Comparison of ENCODE assay signal across 19 cellular contexts in genomic region chr3:177065285-177066028, GRCh38.
A peak's percentile ranks its signal among the peaks of the same experiment; 100 is the strongest.
DNase-seq lines count a peak whose midpoint lies in the region; ATAC-seq and TF ChIP-seq lines count a peak whose summit lies in the region.
"Had no signal": no experiment of that assay in that cellular context is flagged by ENCODE, and none has a peak within 500 bp of the region (broad histone marks: within the 10 kb centered on the region; RNA-seq: fewer than 3 reads in every experiment).

No MANE protein-coding gene starts in this region.

- H3K36me3 ChIP-seq in mammary epithelial cell (ENCODE audit: insufficient read depth, low read length) (no peaks in the 10 kb centered on the region), mesenchymal stem cell (ENCODE audit: control insufficient read depth in 1 of 2, insufficient read depth in 2 of 2, low read depth in 1 of 2, low read length in 2 of 2) (peaks cover 0 to 3% of the 10 kb centered on the region in 2 experiments), thyroid gland (no peaks in the 10 kb centered on the region), SK-N-SH (replicated peaks in 1 of 2; ENCODE audit: control insufficient read depth in 1 of 2, insufficient read depth in 2 of 2, low read length in 1 of 2) (peaks cover 8 to 26% of the 10 kb centered on the region in 2 experiments)

- H2AFZ ChIP-seq in mammary epithelial cell (ENCODE audit: low read depth, low read length): no peak overlapping the region
- no peak overlapping the region for H2AFZ ChIP-seq in mesenchymal stem cell (ENCODE audit: low read depth, low read length)
- no peak overlapping the region for H2AFZ ChIP-seq in SK-N-SH (ENCODE audit: low read depth)

- no peak overlapping the region for H3K4me3 ChIP-seq in mammary epithelial cell (replicated peaks in 1 of 3; ENCODE audit: insufficient read depth in 1 of 3, low read depth in 2 of 3, low read length in 3 of 3)
- H3K4me3 ChIP-seq in mesenchymal stem cell (ENCODE audit: insufficient read depth in 1 of 2, low read depth in 1 of 2, low read length in 2 of 2): no peak overlapping the region
- no peak overlapping the region for H3K4me3 ChIP-seq in thyroid gland (replicated peaks in 1 of 3)
- no peak overlapping the region for H3K4me3 ChIP-seq in SK-N-SH (ENCODE audit: low read depth in 2 of 2, low read length in 1 of 2)

- no peak overlapping the region for H3K9ac ChIP-seq in mammary epithelial cell (ENCODE audit: insufficient read depth, low read length)
- no peak overlapping the region for H3K9ac ChIP-seq in mesenchymal stem cell (ENCODE audit: low read length)
- no peak overlapping the region for H3K9ac ChIP-seq in SK-N-SH
- H3K9ac ChIP-seq: KMS-11 had no signal

- no peak overlapping the region for H3K23ac ChIP-seq in mesenchymal stem cell (ENCODE audit: low read length in 2 of 2)

- BruUV-seq in MCF 10A (replicated peaks; lab: Mats Ljungman, UMichigan) (no TSS peak), mammary epithelial cell (replicated peaks; lab: Mats Ljungman, UMichigan) (no TSS peak)

- H3K18ac ChIP-seq in mesenchymal stem cell (ENCODE audit: low read depth in 1 of 2, low read length in 2 of 2): no peak overlapping the region

- TF ChIP-seq EP300 in SK-N-SH (IDR thresholded peaks at IDR 0.05; ENCODE audit: borderline replicate concordance in 1 of 2, low read depth in 1 of 2, low read length in 1 of 2): no peak

- TF ChIP-seq POLR2A in thyroid gland (IDR thresholded peaks at IDR 0.05): no peak

- POLR2A ChIA-PET in MCF 10A (lab: Yijun Ruan, JAX): interaction anchor here (1.6 to 2.1 kb wide), 2 partner anchors 43 to 130 kb away, joined by 3 to 7 read pairs; no protein-coding TSS in a partner anchor
- POLR2A ChIA-PET in activated B cell treated with CpG ODN at 0.5 μM for 24 hours (lab: Charles Lee): no interaction called here
- POLR2A ChIA-PET in SK-N-SH (lab: Yijun Ruan, JAX): no interaction called here

- TF ChIP-seq CTCF in MCF 10A (IDR thresholded peaks at IDR 0.05; ENCODE audit: unreplicated experiment) (no peak), mammary epithelial cell (conservative IDR thresholded peaks at IDR 0.05 in 1 of 2, IDR thresholded peaks at IDR 0.05 in 1 of 2; ENCODE audit: extremely low read depth in 1 of 2, insufficient read depth in 1 of 2, low read depth in 1 of 2, low read length in 2 of 2) (no peak), activated B cell treated with CpG ODN at 0.5 μM for 24 hours (IDR thresholded peaks at IDR 0.05) (no peak), thyroid gland (IDR thresholded peaks at IDR 0.05) (no peak), SK-N-SH (IDR thresholded peaks at IDR 0.05) (no peak)

- CTCF ChIA-PET in MCF 10A (lab: Yijun Ruan, JAX) (no interaction called here), mammary epithelial cell (lab: Charles Lee; ENCODE audit: low non-redundant PET) (no interaction called here), activated B cell treated with CpG ODN at 0.5 μM for 24 hours (lab: Charles Lee) (no interaction called here), SK-N-SH (lab: Yijun Ruan, JAX) (interaction anchor here (0.6 to 0.9 kb wide), 2 partner anchors 15 to 49 kb away, joined by 3 read pairs; no protein-coding TSS in a partner anchor)

- H3K4me3 Mint-ChIP-seq in MCF 10A (ENCODE audit: unreplicated experiment) (no peak overlapping the region), activated B cell treated with CpG ODN at 0.5 μM for 24 hours (no peak overlapping the region)
- H3K4me3 Mint-ChIP-seq: B cell, H9 had no signal

- no peak overlapping the region for H2BK12ac ChIP-seq in mesenchymal stem cell (ENCODE audit: low read length in 2 of 2)

- no peak for TF ChIP-seq RAD21 in SK-N-SH (IDR thresholded peaks at IDR 0.05; ENCODE audit: low read length)

- H3K4me1 ChIP-seq in mammary epithelial cell (ENCODE audit: insufficient read depth, low read length): no peaks in the 10 kb centered on the region
- no peaks in the 10 kb centered on the region for H3K4me1 ChIP-seq in mesenchymal stem cell (ENCODE audit: control insufficient read depth, insufficient read depth, low read depth, low read length)
- peaks cover 13 to 44% of the 10 kb centered on the region in 2 donors for H3K4me1 ChIP-seq in thyroid gland
- peaks cover 0 to 30% of the 10 kb centered on the region in 2 experiments; a peak in 2 of 4 replicates for H3K4me1 ChIP-seq in SK-N-SH (ENCODE audit: control insufficient read depth in 1 of 2, insufficient read depth in 2 of 2, low read depth in 1 of 2, low read length in 1 of 2)

- H3K9me3 Mint-ChIP-seq in MCF 10A (ENCODE audit: unreplicated experiment) (no peaks in the 10 kb centered on the region), activated B cell treated with CpG ODN at 0.5 μM for 24 hours (no peaks in the 10 kb centered on the region)
- H3K9me3 Mint-ChIP-seq: H9 had no signal

- no peaks in the 10 kb centered on the region for H3K9me2 ChIP-seq in SK-N-SH

- H3K79me2 ChIP-seq in mammary epithelial cell (ENCODE audit: insufficient read depth, low read length) (peaks cover 91% of the 10 kb centered on the region), SK-N-SH (ENCODE audit: insufficient read depth) (peaks cover 82% of the 10 kb centered on the region)

- dilution Hi-C loops in mammary epithelial cell (cut with HindIII; ENCODE audit: low sequenced_read_pairs): no loop called here

- H4K91ac ChIP-seq in mesenchymal stem cell (ENCODE audit: low read length): no peak overlapping the region

- in situ Hi-C loops in mammary epithelial cell (cut with MboI; ENCODE audit: low sequenced_read_pairs in 2 of 2): loop anchor here in 1 of 2 donors (25.0 kb wide), 1 partner anchor 722 kb away; no protein-coding TSS in a partner anchor

- no peaks in the 10 kb centered on the region for H3F3A ChIP-seq in SK-N-SH (replicated peaks; ENCODE audit: insufficient read depth)

- peaks cover 9% of the 10 kb centered on the region for H3K79me1 ChIP-seq in mesenchymal stem cell (replicated peaks; ENCODE audit: low read length, poor library complexity, severe bottlenecking)

- WGBS in mammary epithelial cell (ENCODE audit: low coverage, missing lambda C conversion rate): 95% methylated on average over 3 of the region's 3 CpGs
- WGBS in mesenchymal stem cell: no CpG with 5 or more reads among the region's 3 CpGs
- 83 to 88% methylated on average over 3 of the region's 3 CpGs for WGBS in thyroid gland, 2 donors
- 93% methylated on average over 3 of the region's 3 CpGs for whole genome bisulfite sequencing in SK-N-SH (ENCODE audit: low lambda C conversion rate)

- no peak overlapping the region for H2BK15ac ChIP-seq in mesenchymal stem cell (ENCODE audit: low read depth, poor library complexity, severe bottlenecking)

- H3K27me3 Mint-ChIP-seq in MCF 10A (ENCODE audit: insufficient read depth, unreplicated experiment) (no peaks in the 10 kb centered on the region), activated B cell treated with CpG ODN at 0.5 μM for 24 hours (no peaks in the 10 kb centered on the region)
- H3K27me3 Mint-ChIP-seq: B cell had no signal

- H4K20me1 ChIP-seq in mammary epithelial cell (ENCODE audit: insufficient read depth, low read length) (no peaks in the 10 kb centered on the region), SK-N-SH (ENCODE audit: insufficient read depth) (peaks cover 63% of the 10 kb centered on the region)

- H3K27me3 ChIP-seq in mammary epithelial cell (ENCODE audit: insufficient read depth, low read length): no peaks in the 10 kb centered on the region
- H3K27me3 ChIP-seq in mesenchymal stem cell (ENCODE audit: control insufficient read depth in 1 of 2, insufficient read depth in 1 of 2, low read length in 2 of 2): no peaks in the 10 kb centered on the region
- H3K27me3 ChIP-seq in thyroid gland: no peaks in the 10 kb centered on the region
- H3K27me3 ChIP-seq in SK-N-SH (ENCODE audit: insufficient read depth): no peaks in the 10 kb centered on the region

- H3K4me2 ChIP-seq in mammary epithelial cell (ENCODE audit: insufficient read depth, low read depth, low read length) (no peak overlapping the region), mesenchymal stem cell (ENCODE audit: low read length, poor library complexity, severe bottlenecking) (no peak overlapping the region), SK-N-SH (no peak overlapping the region)
- H3K4me2 ChIP-seq: KMS-11 had no signal

- H3K27ac ChIP-seq in mammary epithelial cell (ENCODE audit: insufficient read depth, low read depth, low read length) (no peak overlapping the region), mesenchymal stem cell (ENCODE audit: low read length, poor library complexity, severe bottlenecking) (no peak overlapping the region), thyroid gland (no peak overlapping the region), SK-N-SH (ENCODE audit: low read depth in 2 of 2, low read length in 1 of 2) (no peak overlapping the region)
- H3K27ac ChIP-seq: KMS-11 had no signal

- H2BK5ac ChIP-seq in mesenchymal stem cell (ENCODE audit: low read depth, low read length, poor library complexity, severe bottlenecking): no peak overlapping the region

- H3K9me3 ChIP-seq in mammary epithelial cell (replicated peaks; ENCODE audit: insufficient read depth, low read length) (no peaks in the 10 kb centered on the region), mesenchymal stem cell (ENCODE audit: control insufficient read depth, low read length) (no peaks in the 10 kb centered on the region), thyroid gland (no peaks in the 10 kb centered on the region), SK-N-SH (no peaks in the 10 kb centered on the region)

- H3K27ac Mint-ChIP-seq in MCF 10A (ENCODE audit: low read depth, unreplicated experiment) (no peak overlapping the region), activated B cell treated with CpG ODN at 0.5 μM for 24 hours (peak overlapping the region; percentile 10)
- H3K27ac Mint-ChIP-seq: B cell had no signal

- H3K14ac ChIP-seq in mesenchymal stem cell (ENCODE audit: low read length in 2 of 2): no peak overlapping the region

- peaks cover 10% of the 10 kb centered on the region for H3K36me3 Mint-ChIP-seq in MCF 10A (ENCODE audit: insufficient read depth, unreplicated experiment)
- peaks cover 44% of the 10 kb centered on the region for H3K36me3 Mint-ChIP-seq in activated B cell treated with CpG ODN at 0.5 μM for 24 hours (ENCODE audit: low read depth)

- no peak overlapping the region for H2AK5ac ChIP-seq in mesenchymal stem cell (ENCODE audit: low read length, severe bottlenecking)

- no peak for ATAC-seq in activated B cell treated with CpG ODN at 0.5 μM for 24 hours (ENCODE audit: low read depth)

- peak; percentile 54 for DNase-seq in MCF 10A (ENCODE audit: unreplicated experiment)
- DNase-seq in mammary epithelial cell: no peak
- DNase-seq in activated B cell treated with CpG ODN at 0.5 μM for 24 hours: no peak
- DNase-seq in fibroblast of gingiva (ENCODE audit: low read depth): peak; percentile 32
- DNase-seq in mesenchymal stem cell: peak; percentile 28
- no peak for DNase-seq in thyroid gland
- no peak for DNase-seq in SK-N-SH
- no peak for DNase-seq in NK-92 (lab: John Stamatoyannopoulos, UW; ENCODE audit: unreplicated experiment)
- DNase-seq: 8988T, COR-L47, GF-D8, H9, NCI-H1417 treated with DMSO at 0.1 percent for 48 hours, NCI-H187 treated with DMSO at 0.1 percent for 48 hours, NCI-H2227 treated with DMSO at 0.1 percent for 48 hours, NCI-H524, NCI-H82 had no signal

- H3K4ac ChIP-seq in mesenchymal stem cell (ENCODE audit: low read depth in 1 of 2, low read length in 2 of 2): no peak overlapping the region

- peaks cover 35% of the 10 kb centered on the region for H3K4me1 Mint-ChIP-seq in MCF 10A (ENCODE audit: insufficient read depth, unreplicated experiment)
- H3K4me1 Mint-ChIP-seq in activated B cell treated with CpG ODN at 0.5 μM for 24 hours: peaks cover 62% of the 10 kb centered on the region

- H4K8ac ChIP-seq in mesenchymal stem cell (ENCODE audit: low read length): no peak overlapping the region

- H2BK120ac ChIP-seq in mesenchymal stem cell (ENCODE audit: low read depth, low read length): no peak overlapping the region

- intact Hi-C loops in MCF 10A (cut with micrococcal nuclease) (no loop called here), mammary epithelial cell (cut with micrococcal nuclease) (no loop called here), activated B cell treated with CpG ODN at 0.5 μM for 24 hours (cut with micrococcal nuclease) (no loop called here), thyroid gland (cut with DNase I) (no loop called here)

Comparison
In these comparisons a context has a peak if more than half of its experiments do, and no peak if none do; other contexts are left out.
1. DNase-seq: peak in MCF 10A (single experiment), fibroblast of gingiva (single experiment) and mesenchymal stem cell (single experiment); none in mammary epithelial cell (single experiment), activated B cell treated with CpG ODN at 0.5 μM for 24 hours (single experiment), thyroid gland (0 of 2), SK-N-SH (single experiment) and NK-92 (single experiment).